Comparison of ENCODE assay signal across 12 cellular contexts in the genomic region with DNA sequence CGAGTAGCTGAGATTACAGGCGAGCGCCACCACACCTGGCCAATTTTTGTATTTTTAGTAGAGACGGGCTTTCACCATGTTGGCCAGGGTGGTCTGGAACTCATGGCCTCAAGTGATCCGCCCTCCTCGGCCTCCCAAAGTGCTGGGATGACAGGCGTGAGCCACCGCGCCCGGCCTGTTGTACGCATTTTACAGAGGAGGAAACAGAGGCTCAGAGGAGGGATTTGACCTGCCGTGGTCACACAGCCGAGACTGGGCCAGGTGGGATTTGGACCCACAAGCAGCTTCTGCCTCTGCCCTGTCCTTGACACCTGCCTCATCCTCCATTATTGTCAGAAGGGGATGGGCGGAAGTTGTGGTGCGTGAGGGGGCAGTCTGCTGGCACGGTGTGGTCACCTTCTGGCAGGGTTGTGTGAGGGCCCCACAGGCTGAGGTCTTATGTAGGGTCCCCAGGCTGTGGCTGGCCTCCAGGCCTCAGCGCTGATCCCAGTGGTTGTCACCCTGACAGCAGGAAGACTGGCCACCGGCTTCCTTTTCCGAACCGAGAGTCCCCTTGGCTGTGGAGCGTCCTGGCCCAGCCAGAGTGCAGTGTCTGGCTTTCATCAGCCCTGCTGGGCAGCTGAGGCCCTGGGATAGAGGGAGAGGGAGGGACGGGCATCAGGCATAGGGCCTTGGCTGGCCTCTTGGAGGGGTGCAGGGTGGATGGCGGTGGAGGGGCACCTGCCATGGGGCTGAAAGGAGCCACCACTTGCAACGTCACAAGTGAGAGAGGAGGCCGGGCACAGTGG. TPM values are rescaled to one million over a fixed set of nuclear protein-coding genes. Genes with fewer than 3 reads are reported as not detected.
A peak's percentile ranks its signal among the peaks of the same experiment; 100 is the strongest.
DNase-seq lines count a peak whose midpoint lies in the region; ATAC-seq and TF ChIP-seq lines count a peak whose summit lies in the region.
"Had no signal": no experiment of that assay in that cellular context is flagged by ENCODE, and none has a peak within 500 bp of the region (broad histone marks: within the 10 kb centered on the region; RNA-seq: fewer than 3 reads in every experiment).

No MANE protein-coding gene starts in this region.

- peak overlapping the region; percentile 75 to 84 for H3K27ac ChIP-seq in ascending aorta
- H3K27ac ChIP-seq in parathyroid adenoma, result peak overlapping the region; percentile 98
- peak overlapping the region; percentile 75 for H3K27ac ChIP-seq in upper lobe of right lung
- H3K27ac ChIP-seq: SJSA1 had no signal

- peaks cover 52% of the 10 kb centered on the region for H3K79me2 ChIP-seq in parathyroid adenoma

- peak overlapping the region; percentile 11 for H3K4me2 ChIP-seq in parathyroid adenoma (ENCODE audit: low read length)

- peak overlapping the region in 1 of 2 donors; percentile 10 for H3K4me3 ChIP-seq in ascending aorta
- no peak overlapping the region for H3K4me3 ChIP-seq in parathyroid adenoma (ENCODE audit: low read depth, low read length)
- no peak overlapping the region for H3K4me3 ChIP-seq in upper lobe of right lung
- H3K4me3 ChIP-seq: SJSA1 had no signal

- H3K27me3 ChIP-seq in ascending aorta, result no peaks in the 10 kb centered on the region
- no peaks in the 10 kb centered on the region for H3K27me3 ChIP-seq in parathyroid adenoma (ENCODE audit: control insufficient read depth, insufficient read depth, low read length)
- no peaks in the 10 kb centered on the region for H3K27me3 ChIP-seq in upper lobe of right lung
- H3K27me3 ChIP-seq: SJSA1 had no signal

- no peaks in the 10 kb centered on the region for H3K36me3 Mint-ChIP-seq in WTC11

- peaks cover 19% of the 10 kb centered on the region for H3K4me1 Mint-ChIP-seq in WTC11

- DNase-seq in ascending aorta (ENCODE audit: low spot score in 2 of 2) (no peak), left cardiac atrium (no peak), upper lobe of right lung (no peak), NCI-H1048 (lab: John Stamatoyannopoulos, UW) (no peak), WTC11 (ENCODE audit: low spot score) (no peak), DMS114 treated with DMSO at 0.1 percent for 48 hours (lab: John Stamatoyannopoulos, UW; ENCODE audit: unreplicated experiment) (no peak), NOMO-1 treated with dmso at 0.1 percent for 144 hours (lab: John Stamatoyannopoulos, UW; ENCODE audit: unreplicated experiment) (no peak)
- DNase-seq: CD4-positive, alpha-beta memory T cell; foreskin melanocyte had no signal

- ATAC-seq in left cardiac atrium (peak; percentile 23 to 46), upper lobe of right lung (no peak), WTC11 (no peak)

- no peak overlapping the region for H3K9ac ChIP-seq in parathyroid adenoma

- no peaks in the 10 kb centered on the region for H3K9me3 ChIP-seq in ascending aorta
- H3K9me3 ChIP-seq in parathyroid adenoma (ENCODE audit: control insufficient read depth, low read length), result no peaks in the 10 kb centered on the region
- H3K9me3 ChIP-seq in upper lobe of right lung, result no peaks in the 10 kb centered on the region
- H3K9me3 ChIP-seq: SJSA1 had no signal

- POLR2A ChIA-PET in WTC11 (lab: Charles Lee), result no interaction called here

- H2AFZ ChIP-seq in parathyroid adenoma, result no peak overlapping the region

- no peaks in the 10 kb centered on the region for H3K9me3 Mint-ChIP-seq in WTC11
- H3K9me3 Mint-ChIP-seq: CD4-positive, alpha-beta memory T cell had no signal

- peaks cover 10% of the 10 kb centered on the region; the same call in 1 of the 2 replicates for H3K27me3 Mint-ChIP-seq in WTC11 (ENCODE audit: low read depth)
- H3K27me3 Mint-ChIP-seq: activated naive CD8-positive, alpha-beta T cell; CD4-positive, alpha-beta memory T cell had no signal

- no peak for TF ChIP-seq CTCF in ascending aorta (IDR thresholded peaks at IDR 0.05)
- no peak for TF ChIP-seq CTCF in parathyroid adenoma (IDR thresholded peaks at IDR 0.05)
- TF ChIP-seq CTCF in upper lobe of right lung (IDR thresholded peaks at IDR 0.05), result no peak
- no peak for TF ChIP-seq CTCF in WTC11 (IDR thresholded peaks at IDR 0.05)

- no peak overlapping the region for H3K27ac Mint-ChIP-seq in WTC11
- H3K27ac Mint-ChIP-seq: activated naive CD8-positive, alpha-beta T cell had no signal

- no peak overlapping the region for H3K4me3 Mint-ChIP-seq in WTC11
- H3K4me3 Mint-ChIP-seq: activated naive CD8-positive, alpha-beta T cell; CD4-positive, alpha-beta memory T cell had no signal

- H3K36me3 ChIP-seq in ascending aorta (peaks cover 13 to 26% of the 10 kb centered on the region in 2 donors), parathyroid adenoma (ENCODE audit: control insufficient read depth, insufficient read depth, low read length) (no peaks in the 10 kb centered on the region), upper lobe of right lung (peaks cover 21% of the 10 kb centered on the region)

- CTCF ChIA-PET in WTC11 (lab: Charles Lee), result no interaction called here

- intact Hi-C loops in ascending aorta (cut with DNase I), result loop anchor here (1.0 kb wide), 1 partner anchor 17 kb away; no protein-coding TSS in a partner anchor
- intact Hi-C loops in left cardiac atrium (cut with DNase I), result no loop called here
- intact Hi-C loops in upper lobe of right lung (cut with DNase I), result no loop called here

- H3K4me1 ChIP-seq in ascending aorta (peaks cover 46 to 77% of the 10 kb centered on the region in 2 donors), parathyroid adenoma (peaks cover 64% of the 10 kb centered on the region), upper lobe of right lung (peaks cover 73% of the 10 kb centered on the region)

TF ChIP-seq in WTC11, 78 proteins besides CTCF, POLR2A, EP300 and RAD21:
- no peak for TF ChIP-seq SOX15 (CRISPR knock-in tag; IDR thresholded peaks at IDR 0.05)
- TF ChIP-seq, protein P1, sequence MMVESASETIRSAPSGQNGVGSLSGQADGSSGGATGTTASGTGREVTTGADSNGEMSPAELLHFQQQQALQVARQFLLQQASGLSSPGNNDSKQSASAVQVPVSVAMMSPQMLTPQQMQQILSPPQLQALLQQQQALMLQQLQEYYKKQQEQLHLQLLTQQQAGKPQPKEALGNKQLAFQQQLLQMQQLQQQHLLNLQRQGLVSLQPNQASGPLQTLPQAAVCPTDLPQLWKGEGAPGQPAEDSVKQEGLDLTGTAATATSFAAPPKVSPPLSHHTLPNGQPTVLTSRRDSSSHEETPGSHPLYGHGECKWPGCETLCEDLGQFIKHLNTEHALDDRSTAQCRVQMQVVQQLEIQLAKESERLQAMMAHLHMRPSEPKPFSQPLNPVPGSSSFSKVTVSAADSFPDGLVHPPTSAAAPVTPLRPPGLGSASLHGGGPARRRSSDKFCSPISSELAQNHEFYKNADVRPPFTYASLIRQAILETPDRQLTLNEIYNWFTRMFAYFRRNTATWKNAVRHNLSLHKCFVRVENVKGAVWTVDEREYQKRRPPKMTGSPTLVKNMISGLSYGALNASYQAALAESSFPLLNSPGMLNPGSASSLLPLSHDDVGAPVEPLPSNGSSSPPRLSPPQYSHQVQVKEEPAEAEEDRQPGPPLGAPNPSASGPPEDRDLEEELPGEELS (CRISPR knock-in tag; IDR thresholded peaks at IDR 0.05), result no peak
- no peak for TF ChIP-seq SMAD3 (CRISPR knock-in tag; IDR thresholded peaks at IDR 0.05; ENCODE audit: borderline replicate concordance)
- TF ChIP-seq ZSCAN18 (CRISPR knock-in tag; IDR thresholded peaks at IDR 0.05), result no peak
- no peak for TF ChIP-seq NFE2L1 (CRISPR knock-in tag; IDR thresholded peaks at IDR 0.05)
- TF ChIP-seq NFATC4 (CRISPR knock-in tag; IDR thresholded peaks at IDR 0.05), result no peak
- no peak for TF ChIP-seq ZNF121 (CRISPR knock-in tag; IDR thresholded peaks at IDR 0.05)
- no peak for TF ChIP-seq FOXJ3 (CRISPR knock-in tag; IDR thresholded peaks at IDR 0.05; ENCODE audit: borderline replicate concordance)
- TF ChIP-seq NR3C1 (CRISPR knock-in tag; conservative IDR thresholded peaks at IDR 0.05; ENCODE audit: low read depth), result no peak
- TF ChIP-seq, protein P2, sequence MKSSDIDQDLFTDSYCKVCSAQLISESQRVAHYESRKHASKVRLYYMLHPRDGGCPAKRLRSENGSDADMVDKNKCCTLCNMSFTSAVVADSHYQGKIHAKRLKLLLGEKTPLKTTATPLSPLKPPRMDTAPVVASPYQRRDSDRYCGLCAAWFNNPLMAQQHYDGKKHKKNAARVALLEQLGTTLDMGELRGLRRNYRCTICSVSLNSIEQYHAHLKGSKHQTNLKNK (CRISPR knock-in tag; IDR thresholded peaks at IDR 0.05), result no peak
- TF ChIP-seq ESRRA (CRISPR knock-in tag; IDR thresholded peaks at IDR 0.05; ENCODE audit: borderline replicate concordance), result no peak
- no peak for TF ChIP-seq PRRX2 (CRISPR knock-in tag; IDR thresholded peaks at IDR 0.05)
- TF ChIP-seq KAT7 (CRISPR knock-in tag; IDR thresholded peaks at IDR 0.05; ENCODE audit: borderline replicate concordance), result no peak

RNA-seq across cellular contexts. Expression of gene NFIC, which starts 20.3 kb away (rescaled TPM):
- 194 TPM for total RNA-seq in ascending aorta
- total RNA-seq in left cardiac atrium, result 100 to 1,000 TPM; 144 to 173 TPM
- total RNA-seq in upper lobe of right lung, result 150 TPM
- 3.5 to 4.4 TPM (median 4.0 TPM) in 3 replicates for total RNA-seq in WTC11 (2021)

Comparison
In these comparisons a context has a peak if more than half of its experiments do, and no peak if none do; other contexts are left out.
1. ATAC-seq: peak in left cardiac atrium (2 of 2); none in upper lobe of right lung (single experiment) and WTC11 (single experiment).
2. RNA of gene NFIC, which starts 20.3 kb away (total RNA-seq): 194 TPM in ascending aorta (single experiment), 144 to 173 TPM in left cardiac atrium and 150 TPM in upper lobe of right lung (single experiment); 3.5 to 4.4 TPM in WTC11; every median in the first group is over 10 times any median in the second.
3. Peak in every context shown above with its lines, with median percentiles within 50 percentile points of each other: H3K27ac ChIP-seq.